In genomic region chr15:60529332-60529731, GRCh38 we compare ENCODE assay signal across 16 cellular contexts. TPM values are rescaled to one million over a fixed set of nuclear protein-coding genes. Genes with fewer than 3 reads are reported as not detected.
A peak's percentile ranks its signal among the peaks of the same experiment; 100 is the strongest.
DNase-seq lines count a peak whose midpoint lies in the region; ATAC-seq and TF ChIP-seq lines count a peak whose summit lies in the region.
"Had no signal": no experiment of that assay in that cellular context is flagged by ENCODE, and none has a peak within 500 bp of the region (broad histone marks: within the 10 kb centered on the region; RNA-seq: fewer than 3 reads in every experiment).

No MANE protein-coding gene starts in this region.

- no peaks in the 10 kb centered on the region for H3K79me2 ChIP-seq in OCI-LY7 (ENCODE audit: insufficient read depth, low read depth, low read length)

- peaks cover 8 to 17% of the 10 kb centered on the region in 2 experiments; a peak in 2 of 4 replicates for H3K79me1 ChIP-seq in IMR-90 (ENCODE audit: low read depth in 1 of 2, low read length in 2 of 2)

- H3K9me2 ChIP-seq in OCI-LY7 (ENCODE audit: insufficient read depth, low read length) = no peaks in the 10 kb centered on the region

- H3K4me1 ChIP-seq in IMR-90 (ENCODE audit: control insufficient read depth, insufficient read depth, low read length) = 0 out of 2 replicates have a peak, but pooled peaks cover 2% of the 10 kb centered on the region
- peaks cover 4% of the 10 kb centered on the region for H3K4me1 ChIP-seq in prostate gland (replicated peaks)
- no peaks in the 10 kb centered on the region for H3K4me1 ChIP-seq in OCI-LY7 (ENCODE audit: insufficient read depth, low read length, poor library complexity, severe bottlenecking)
- H3K4me1 ChIP-seq in thyroid gland = peaks cover 0 to 8% of the 10 kb centered on the region in 2 donors

- H3K4me3 Mint-ChIP-seq in activated T-cell treated with anti-CD3 and anti-CD28 coated beads, Interleukin-2, amount 50 U/mL, for 24 hours = no peak overlapping the region
- no peak overlapping the region for H3K4me3 Mint-ChIP-seq in central memory CD8-positive, alpha-beta T cell
- H3K4me3 Mint-ChIP-seq: B cell had no signal

- no CpG with 5 or more reads among the region's 1 CpG for WGBS in IMR-90 (ENCODE audit: extremely low coverage in 2 of 2, insufficient read length in 1 of 2), 2 experiments
- 33% methylated on average over 1 of the region's 1 CpG for WGBS in prostate gland
- WGBS in thyroid gland, 2 donors = 98 to 99% methylated on average over 1 of the region's 1 CpG

- no peak overlapping the region for H2AK9ac ChIP-seq in IMR-90 (replicated peaks; ENCODE audit: low read depth, low read length, poor library complexity)

- 0 out of 2 replicates have a peak, but pooled peaks have one; percentile 21 for ATAC-seq in IMR-90 (ENCODE audit: low read depth)
- ATAC-seq in central memory CD8-positive, alpha-beta T cell (replicated peaks; ENCODE audit: extremely low read depth, poor library complexity, severe bottlenecking) = no peak

- H3K56ac ChIP-seq in IMR-90 (ENCODE audit: extremely low read depth, insufficient read depth, low read length) = no peak overlapping the region

- TF ChIP-seq POLR2A in IMR-90 (IDR thresholded peaks at IDR 0.05; ENCODE audit: low read depth, low read length) (no peak), prostate gland (IDR thresholded peaks at IDR 0.05) (no peak), thyroid gland (IDR thresholded peaks at IDR 0.05) (no peak)

- H3K18ac ChIP-seq in IMR-90 (ENCODE audit: low read depth, low read length) = no peak overlapping the region

- H4K20me1 ChIP-seq in IMR-90 (ENCODE audit: insufficient read depth, low read length) (no peaks in the 10 kb centered on the region), OCI-LY7 (ENCODE audit: insufficient read depth, low read length) (no peaks in the 10 kb centered on the region)

- peaks cover 82% of the 10 kb centered on the region for H3K36me3 Mint-ChIP-seq in activated T-cell treated with anti-CD3 and anti-CD28 coated beads, Interleukin-2, amount 50 U/mL, for 24 hours (ENCODE audit: low read depth)
- H3K36me3 Mint-ChIP-seq in central memory CD8-positive, alpha-beta T cell (ENCODE audit: insufficient read depth) = peaks cover 30% of the 10 kb centered on the region

- no TSS peak for BruUV-seq in IMR-90 (replicated peaks; lab: Mats Ljungman, UMichigan)
- no TSS peak for BruUV-seq in OCI-LY7 (replicated peaks; lab: Mats Ljungman, UMichigan)

- CTCF ChIA-PET in IMR-90 (lab: Yijun Ruan, JAX) = no interaction called here
- CTCF ChIA-PET in OCI-LY7 (lab: Charles Lee; ENCODE audit: unreplicated experiment) = no interaction called here

- H3K27me3 Mint-ChIP-seq in activated T-cell treated with anti-CD3 and anti-CD28 coated beads, Interleukin-2, amount 50 U/mL, for 24 hours = no peaks in the 10 kb centered on the region
- no peaks in the 10 kb centered on the region for H3K27me3 Mint-ChIP-seq in central memory CD8-positive, alpha-beta T cell
- H3K27me3 Mint-ChIP-seq: B cell had no signal

- H3K4ac ChIP-seq in IMR-90 (ENCODE audit: low read depth, low read length) = no peak overlapping the region

- dilution Hi-C loops in IMR-90 (cut with HindIII; ENCODE audit: low sequenced_read_pairs, unreplicated experiment) = no loop called here

- POLR2A ChIA-PET in IMR-90 (lab: Charles Lee; ENCODE audit: unreplicated experiment) = no interaction called here
- POLR2A ChIA-PET in OCI-LY7 (lab: Charles Lee) = no interaction called here

- no peak overlapping the region for H4K8ac ChIP-seq in IMR-90 (ENCODE audit: low read depth in 2 of 2, low read length in 2 of 2)

- no peak for DNase-seq in activated T-cell treated with anti-CD3 and anti-CD28 coated beads, Interleukin-2, amount 50 U/mL, for 24 hours
- no peak for DNase-seq in activated T-cell treated with anti-CD3 and anti-CD28 coated beads, Interleukin-2, amount 50 U/mL, for 48 hours
- no peak for DNase-seq in IMR-90
- no peak for DNase-seq in central memory CD8-positive, alpha-beta T cell (ENCODE audit: low spot score in 2 of 2)
- peak; percentile 22 for DNase-seq in prostate gland (ENCODE audit: low spot score)
- no peak for DNase-seq in OCI-LY7 (ENCODE audit: low spot score)
- DNase-seq in UCSD-AML1 (lab: John Stamatoyannopoulos, UW; ENCODE audit: unreplicated experiment) = no peak
- DNase-seq in thyroid gland = no peak
- DNase-seq: ACHN; DMS153; H7; NCI-H187 treated with DMSO at 0.1 percent for 48 hours; NCI-H2171 treated with DMSO at 0.1 percent for 48 hours; NCI-H524; NK-92 treated with Interleukin-12 subunit alpha and Interleukin-12 subunit beta, amount 100 ng/mL, for 24 hours had no signal

- no peak overlapping the region for H3K23ac ChIP-seq in IMR-90 (ENCODE audit: low read depth, low read length)

- no peak overlapping the region for H3K27ac ChIP-seq in IMR-90 (ENCODE audit: insufficient read depth, low read length)
- H3K27ac ChIP-seq in prostate gland = no peak overlapping the region
- no peak overlapping the region for H3K27ac ChIP-seq in OCI-LY7 (ENCODE audit: low read depth, low read length, poor library complexity, severe bottlenecking)
- H3K27ac ChIP-seq in thyroid gland = no peak overlapping the region

- H3K9ac ChIP-seq in IMR-90 (ENCODE audit: low read depth, low read length) = no peak overlapping the region

- no peak overlapping the region for H2BK5ac ChIP-seq in IMR-90 (ENCODE audit: low read depth, low read length, poor library complexity, severe bottlenecking)

- no peak for TF ChIP-seq RAD21 in IMR-90 (IDR thresholded peaks at IDR 0.05; ENCODE audit: low read length)

- H2BK120ac ChIP-seq in IMR-90 (ENCODE audit: low read depth, low read length) = no peak overlapping the region

- H3K4me2 ChIP-seq in IMR-90 (ENCODE audit: low read depth, low read length) = no peak overlapping the region
- no peak overlapping the region for H3K4me2 ChIP-seq in OCI-LY7 (ENCODE audit: low read length)

- H3K9me3 ChIP-seq in IMR-90 (ENCODE audit: control insufficient read depth, insufficient read depth, low read length) (no peaks in the 10 kb centered on the region), prostate gland (no peaks in the 10 kb centered on the region), OCI-LY7 (ENCODE audit: low read length) (no peaks in the 10 kb centered on the region), thyroid gland (no peaks in the 10 kb centered on the region)

- in situ Hi-C loops in IMR-90 (cut with MboI; ENCODE audit: low sequenced_read_pairs) = no loop called here

- peak overlapping the region; percentile 80 for H3K27ac Mint-ChIP-seq in activated T-cell treated with anti-CD3 and anti-CD28 coated beads, Interleukin-2, amount 50 U/mL, for 24 hours
- peak overlapping the region; percentile 95 for H3K27ac Mint-ChIP-seq in central memory CD8-positive, alpha-beta T cell (ENCODE audit: low read depth)

- H3K4me1 Mint-ChIP-seq in activated T-cell treated with anti-CD3 and anti-CD28 coated beads, Interleukin-2, amount 50 U/mL, for 24 hours (ENCODE audit: low read depth) = peaks cover 91% of the 10 kb centered on the region
- peaks cover 82% of the 10 kb centered on the region for H3K4me1 Mint-ChIP-seq in central memory CD8-positive, alpha-beta T cell

- intact Hi-C loops in IMR-90 (cut with micrococcal nuclease) = no loop called here
- intact Hi-C loops in prostate gland (cut with DNase I) = no loop called here
- intact Hi-C loops in OCI-LY7 (cut with micrococcal nuclease; ENCODE audit: unreplicated experiment) = no loop called here
- intact Hi-C loops in thyroid gland (cut with DNase I) = no loop called here

- H4K91ac ChIP-seq in IMR-90 (ENCODE audit: insufficient read depth, low read depth, low read length) = no peak overlapping the region

- no peak overlapping the region for H2AK5ac ChIP-seq in IMR-90 (ENCODE audit: low read depth, low read length)

- H3K9me3 Mint-ChIP-seq in activated T-cell treated with anti-CD3 and anti-CD28 coated beads, Interleukin-2, amount 50 U/mL, for 24 hours = no peaks in the 10 kb centered on the region
- H3K9me3 Mint-ChIP-seq in central memory CD8-positive, alpha-beta T cell = no peaks in the 10 kb centered on the region

- H2BK15ac ChIP-seq in IMR-90 (ENCODE audit: low read depth, low read length) = no peak overlapping the region

- no peak for TF ChIP-seq CTCF in IMR-90 (conservative IDR thresholded peaks at IDR 0.05; ENCODE audit: low read depth, low read length)
- TF ChIP-seq CTCF in prostate gland (IDR thresholded peaks at IDR 0.05) = no peak
- TF ChIP-seq CTCF in OCI-LY7 (conservative IDR thresholded peaks at IDR 0.05; ENCODE audit: low read length) = no peak
- TF ChIP-seq CTCF in thyroid gland (IDR thresholded peaks at IDR 0.05) = no peak

- no peak overlapping the region for H3K14ac ChIP-seq in IMR-90 (replicated peaks; ENCODE audit: low read depth, low read length)

- H2BK20ac ChIP-seq in IMR-90 (ENCODE audit: low read depth, low read length) = no peak overlapping the region

- peaks cover 3% of the 10 kb centered on the region; the same call in 1 of the 2 replicates for H3K9me1 ChIP-seq in IMR-90 (ENCODE audit: insufficient read depth, low read length)

- H3K36me3 ChIP-seq in IMR-90 (ENCODE audit: control insufficient read depth, insufficient read depth, low read length) (peaks cover 5% of the 10 kb centered on the region), prostate gland (no peaks in the 10 kb centered on the region), OCI-LY7 (ENCODE audit: insufficient read depth, low read length) (no peaks in the 10 kb centered on the region), thyroid gland (no peaks in the 10 kb centered on the region)

- H3K27me3 ChIP-seq in IMR-90 (ENCODE audit: control insufficient read depth, insufficient read depth, low read length) = no peaks in the 10 kb centered on the region
- no peaks in the 10 kb centered on the region for H3K27me3 ChIP-seq in prostate gland (replicated peaks; ENCODE audit: insufficient read depth)
- no peaks in the 10 kb centered on the region for H3K27me3 ChIP-seq in thyroid gland

- no peak overlapping the region for H4K5ac ChIP-seq in IMR-90 (ENCODE audit: low read depth, low read length)

- H2AFZ ChIP-seq in IMR-90 (replicated peaks; ENCODE audit: low read length, poor library complexity) = no peak overlapping the region
- H2AFZ ChIP-seq in OCI-LY7 (ENCODE audit: low read length) = no peak overlapping the region

- H3K4me3 ChIP-seq in IMR-90 (ENCODE audit: insufficient read depth, low read depth, low read length) (no peak overlapping the region), prostate gland (no peak overlapping the region), OCI-LY7 (ENCODE audit: low read depth, low read length, poor library complexity, severe bottlenecking) (no peak overlapping the region), thyroid gland (replicated peaks in 1 of 3) (no peak overlapping the region)

TF ChIP-seq in IMR-90, 13 proteins besides CTCF, POLR2A, EP300 and RAD21 (continues in another document):
- TF ChIP-seq MAZ (IDR thresholded peaks at IDR 0.05; ENCODE audit: borderline replicate concordance, low read depth, low read length) (no peak), FOS (IDR thresholded peaks at IDR 0.05; ENCODE audit: low read depth, low read length) (no peak)

RNA-seq across cellular contexts. Expression of gene ICE2, which starts 50.4 kb away (rescaled TPM):
- total RNA-seq in IMR-90 (2012; rRNA removed) (21.1 and 22.8 TPM in 2 replicates), prostate gland (10 to 100 TPM; 33.0 to 34.5 TPM), OCI-LY7 (2022) (78.1 and 80.1 TPM in 2 replicates), thyroid gland (10 to 100 TPM; 52.6 to 84.5 (median 59.5) TPM)
- 11.3 and 14.7 TPM in 2 replicates for polyA plus RNA-seq in IMR-90 (2012; rRNA removed)
- 2.0 and 3.0 TPM in 2 replicates for polyA plus RNA-seq in IMR-90 (2012; cell fraction: cytosol; rRNA removed)
- 3.6 and 24.3 TPM in 2 replicates for polyA plus RNA-seq in IMR-90 (2012; cell fraction: nucleus; rRNA removed; ENCODE audit: low replicate concordance)
- 35.5 and 37.1 TPM in 2 replicates for total RNA-seq in OCI-LY7 (2014; rRNA removed; shearing (Covaris generic))
